10 cellular contexts compared by ENCODE assay signal in the genomic region with DNA sequence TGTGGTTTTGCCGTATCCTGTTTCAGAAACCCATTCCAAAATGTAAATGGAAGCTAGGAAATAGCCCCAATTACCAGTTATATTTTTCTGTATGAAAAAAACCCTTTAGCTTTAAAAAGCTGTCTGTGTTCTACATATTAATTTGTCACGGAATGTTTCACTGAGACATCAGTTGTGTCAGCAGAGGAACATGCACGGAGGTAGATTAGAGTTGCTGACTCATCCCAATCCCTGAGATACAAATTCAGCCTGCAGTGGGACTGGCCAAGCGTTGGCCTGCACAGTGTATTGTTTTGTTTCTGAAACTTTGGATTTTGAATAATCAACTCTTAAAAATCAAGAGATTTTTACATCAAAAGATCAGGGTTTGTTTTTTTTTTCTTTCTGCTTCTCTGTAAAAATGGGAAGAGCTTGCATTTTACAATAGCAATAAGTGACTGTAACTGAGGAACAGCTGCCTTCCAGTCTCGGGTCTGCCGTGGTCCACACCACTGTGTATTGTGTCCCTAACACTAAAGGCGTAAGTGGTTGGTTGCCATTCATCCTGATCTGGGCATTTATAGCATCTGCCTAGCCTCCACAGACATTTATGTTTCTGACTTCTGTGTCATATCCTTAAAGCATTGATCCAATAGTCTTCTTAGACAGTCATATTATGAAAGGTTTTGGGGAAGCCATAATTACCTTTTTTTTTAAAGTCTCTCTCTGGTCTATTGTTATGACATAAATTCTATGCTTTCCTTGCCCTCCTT.
DNase-seq lines count a peak whose midpoint lies in the region; ATAC-seq and FAIRE-seq lines count a peak whose summit lies in the region.
"Had no signal": no experiment of that assay in that cellular context is flagged by ENCODE, and none has a peak within 500 bp of the region (broad histone marks: within the 10 kb centered on the region; RNA-seq: fewer than 3 reads in every experiment).

No MANE protein-coding gene starts in this region.

- ATAC-seq in Right ventricle myocardium inferior, result peak; percentile 62
- ATAC-seq in HG03469 (IDR thresholded peaks at IDR 0.05; ENCODE audit: unreplicated experiment), result peak; percentile 60

- intact Hi-C loops in Right ventricle myocardium inferior (cut with DNase I) (no loop called here), cardiac septum (cut with DNase I) (no loop called here)

- no peak for DNase-seq in Right ventricle myocardium inferior (ENCODE audit: missing footprints)
- no peak for DNase-seq in cardiac septum (ENCODE audit: low spot score)
- DNase-seq in fibroblast of the conjunctiva (ENCODE audit: low read depth), result peak; percentile 36
- peak; percentile 59 for DNase-seq in urothelium cell line (ENCODE audit: low spot score)
- DNase-seq in stimulated activated CD4-positive, alpha-beta T cell treated with anti-CD3 and anti-CD28 coated beads, Interleukin-4, amount 100 ng/mL, for 4 hours, result no peak
- DNase-seq in NCI-H1105 treated with DMSO at 0.1 percent for 48 hours (lab: John Stamatoyannopoulos, UW), result no peak
- no peak for DNase-seq in stimulated activated CD8-positive, alpha-beta memory T cell treated with anti-CD3 and anti-CD28 coated beads, Interleukin-4, amount 100 ng/mL, for 48 hours
- DNase-seq: naive B cell, NCI-H345 had no signal

- no peak for FAIRE-seq in urothelium cell line (lab: Jason Lieb, UNC)

Comparison
In these comparisons a context has a peak if more than half of its experiments do, and no peak if none do; other contexts are left out.
1. DNase-seq: peak in fibroblast of the conjunctiva (single experiment) and urothelium cell line (single experiment); none in Right ventricle myocardium inferior (single experiment), cardiac septum (single experiment), stimulated activated CD4-positive, alpha-beta T cell treated with anti-CD3 and anti-CD28 coated beads, Interleukin-4, amount 100 ng/mL, for 4 hours (0 of 2), NCI-H1105 treated with DMSO at 0.1 percent for 48 hours (single experiment) and stimulated activated CD8-positive, alpha-beta memory T cell treated with anti-CD3 and anti-CD28 coated beads, Interleukin-4, amount 100 ng/mL, for 48 hours (single experiment).